In the genomic region with DNA sequence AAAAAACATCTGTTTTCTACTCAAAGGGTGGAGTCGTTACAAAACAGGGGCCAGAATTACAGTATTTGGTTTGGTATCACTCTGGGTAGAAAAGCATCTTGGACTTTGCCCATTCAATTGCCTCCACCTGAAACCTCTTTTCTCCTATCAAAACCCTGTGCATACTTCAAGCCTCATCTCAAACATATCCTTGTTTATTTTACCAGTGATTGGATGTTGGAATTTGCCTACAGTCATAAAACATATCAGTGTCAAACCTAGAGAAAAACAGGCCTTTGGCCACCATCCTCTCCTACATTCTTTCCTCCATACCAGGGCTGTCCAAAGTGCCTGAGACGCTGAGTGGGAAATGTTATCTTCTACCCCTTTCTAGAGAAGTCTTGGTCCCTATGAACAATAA, we compare ENCODE assay signal across 25 cellular contexts.
"Had no signal": no experiment of that assay in that cellular context is flagged by ENCODE, and none has a peak within 500 bp of the region (broad histone marks: within the 10 kb centered on the region; RNA-seq: fewer than 3 reads in every experiment).

No MANE protein-coding gene starts in this region.

- H3K27me3 ChIP-seq: esophagus squamous epithelium, neutrophil, thyroid gland, uterus had no signal

- H3K9me3 Mint-ChIP-seq: dendritic cell treated with granulocyte-macrophage colony-stimulating factor and Interleukin-4, amounts not matched to agents 40 ng/mL and 50 ng/mL, for 4 days had no signal

- ATAC-seq: effector memory CD8-positive, alpha-beta T cell; left cardiac atrium; lower lobe of right lung; natural killer cell treated with Interleukin-12 subunit alpha and Interleukin-12 subunit beta and Interleukin-15 and Interleukin-18, amount 100 ng/mL, for 72 hours had no signal

- DNase-seq: activated CD4-positive, alpha-beta T cell treated with anti-CD3 and anti-CD28 coated beads for 48 hours; activated CD4-positive, CD25-positive, alpha-beta regulatory T cell; activated CD8-positive, alpha-beta memory T cell treated with anti-CD3 and anti-CD28 coated beads, Interleukin-2, amount 50 U/mL, for 4 hours; activated effector memory CD4-positive, alpha-beta T cell treated with Interleukin-2 at 50 U/mL for 16 hours; activated naive CD4-positive, alpha-beta T cell treated with anti-CD3 and anti-CD28 coated beads, Interleukin-2, amount 50 U/mL, for 16 hours; activated T-cell treated with anti-CD3 and anti-CD28 coated beads, Interleukin-2, amount 50 U/mL, for 48 hours; cerebellar nuclear complex; effector memory CD8-positive, alpha-beta T cell; esophagus squamous epithelium; left cardiac atrium; lower lobe of right lung; retina; stimulated activated CD4-positive, alpha-beta T cell treated with anti-CD3 and anti-CD28 coated beads, Interleukin-12 subunit alpha, Interleukin-12 subunit beta, amount 100 ng/mL, for 4 hours; stimulated activated CD4-positive, alpha-beta T cell treated with anti-CD3 and anti-CD28 coated beads, Interleukin-1b, Interleukin-23, amount 100 ng/mL, for 48 hours; stimulated activated CD8-positive, alpha-beta memory T cell treated with anti-CD3 and anti-CD28 coated beads, Interleukin-4, amount 100 ng/mL, for 48 hours; stimulated activated naive CD4-positive, alpha-beta T cell; T1000; thyroid gland; uterus had no signal

- H3K27ac Mint-ChIP-seq: dendritic cell treated with granulocyte-macrophage colony-stimulating factor and Interleukin-4, amounts not matched to agents 40 ng/mL and 50 ng/mL, for 4 days; effector memory CD8-positive, alpha-beta T cell; natural killer cell treated with Interleukin-12 subunit alpha and Interleukin-12 subunit beta and Interleukin-15 and Interleukin-18, amount 100 ng/mL, for 72 hours had no signal

- H3K4me3 Mint-ChIP-seq: dendritic cell treated with granulocyte-macrophage colony-stimulating factor and Interleukin-4, amounts not matched to agents 40 ng/mL and 50 ng/mL, for 4 days; effector memory CD8-positive, alpha-beta T cell; natural killer cell treated with Interleukin-12 subunit alpha and Interleukin-12 subunit beta and Interleukin-15 and Interleukin-18, amount 100 ng/mL, for 72 hours had no signal

- H3K4me3 ChIP-seq: esophagus squamous epithelium, lower lobe of right lung, thyroid gland, uterus had no signal

- FAIRE-seq: astrocyte, bronchial epithelial cell, islet of Langerhans had no signal

- H3K4me1 ChIP-seq: esophagus squamous epithelium, lower lobe of right lung, thyroid gland, uterus had no signal

- H3K36me3 ChIP-seq: esophagus squamous epithelium, lower lobe of right lung, neutrophil, thyroid gland, uterus had no signal

- H3K36me3 Mint-ChIP-seq: natural killer cell treated with Interleukin-12 subunit alpha and Interleukin-12 subunit beta and Interleukin-15 and Interleukin-18, amount 100 ng/mL, for 72 hours had no signal

- H3K9me3 ChIP-seq: esophagus squamous epithelium, lower lobe of right lung, neutrophil, thyroid gland, uterus had no signal

- H3K27ac ChIP-seq: esophagus squamous epithelium, lower lobe of right lung, thyroid gland, uterus had no signal
